In the genomic region with DNA sequence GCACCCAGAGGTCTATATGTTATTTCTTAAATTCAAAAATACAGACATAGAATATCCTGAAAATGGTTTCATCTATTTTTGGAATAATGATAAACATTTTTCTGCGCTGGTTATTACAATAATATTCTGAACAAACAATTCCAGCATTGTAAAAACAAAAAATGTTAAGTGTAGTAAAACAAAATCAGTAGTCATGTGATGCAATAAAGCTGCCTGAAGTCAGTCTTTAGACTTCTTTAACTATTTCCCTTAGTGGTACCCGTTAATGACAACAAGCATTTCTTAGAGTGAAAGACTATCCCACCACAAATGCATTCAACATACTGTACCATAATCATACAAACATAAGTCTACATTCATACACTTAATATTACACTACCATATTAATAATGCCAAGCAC, we compare ENCODE assay signal across 16 cellular contexts. TPM values are rescaled to one million over a fixed set of nuclear protein-coding genes. Genes with fewer than 3 reads are reported as not detected.
DNase-seq lines count a peak whose midpoint lies in the region; ATAC-seq, FAIRE-seq and TF ChIP-seq lines count a peak whose summit lies in the region.
"Had no signal": no experiment of that assay in that cellular context is flagged by ENCODE, and none has a peak within 500 bp of the region (broad histone marks: within the 10 kb centered on the region; RNA-seq: fewer than 3 reads in every experiment).

No MANE protein-coding gene starts in this region.

- intact Hi-C loops in HepG2 (cut with micrococcal nuclease; ENCODE audit: unreplicated experiment) = loop anchor here (5.0 kb wide), 1 partner anchor 84 kb away; no protein-coding TSS in a partner anchor
- intact Hi-C loops in right lobe of liver (cut with DNase I) = no loop called here

- no peak for TF ChIP-seq RAD21 in HepG2 (CRISPR knock-in tag; IDR thresholded peaks at IDR 0.05)

- H3K4me3 Mint-ChIP-seq in brain (peak overlapping the region in 3 of 5 experiments; percentile 37 to 97 (median 87)), mesothelial cell of epicardium (peak overlapping the region; percentile 99)

- H2AFZ ChIP-seq in HepG2 (ENCODE audit: low read length) = no peak overlapping the region

- peak overlapping the region in 1 of 3 experiments; percentile 93; a peak in 1 of 6 replicates for H3K4me3 ChIP-seq in HepG2 (replicated peaks in 1 of 3; ENCODE audit: insufficient read depth in 1 of 3, low read depth in 2 of 3, low read length in 3 of 3)
- no peak overlapping the region for H3K4me3 ChIP-seq in right lobe of liver

- FAIRE-seq in HepG2 (lab: Jason Lieb, UNC) = no peak
- FAIRE-seq: GM12891 had no signal

- peak overlapping the region; percentile 77 for H3K4me2 ChIP-seq in HepG2 (ENCODE audit: low read depth, low read length)

- in situ Hi-C loops in HepG2 (cut with HindIII; ENCODE audit: extremely low pct_ligation_motif_present, low pct_unique_long_range_greater_than_20kb) (no loop called here), GM13977 (cut with MboI; ENCODE audit: low pct_unique_long_range_greater_than_20kb, low sequenced_read_pairs, unreplicated experiment) (no loop called here)

- H3K36me3 ChIP-seq in HepG2 (replicated peaks in 1 of 2; ENCODE audit: control insufficient read depth in 1 of 2, insufficient read depth in 2 of 2, low read length in 2 of 2) (no peaks in the 10 kb centered on the region), right lobe of liver (no peaks in the 10 kb centered on the region)
- H3K36me3 ChIP-seq: tibial nerve had no signal

- H3K4me1 Mint-ChIP-seq in brain (peaks cover 23% of the 10 kb centered on the region), mesothelial cell of epicardium (peaks cover 72% of the 10 kb centered on the region)

- H3K27ac Mint-ChIP-seq in brain (no peak overlapping the region), mesothelial cell of epicardium (peak overlapping the region; percentile 99)
- H3K27ac Mint-ChIP-seq: activated naive CD4-positive, alpha-beta T cell treated with anti-CD3 and anti-CD28 coated beads, Interleukin-2, amount 10 ng/mL, durations not matched to agents 7 days and 5 days had no signal

- no peaks in the 10 kb centered on the region; a peak in 1 of 5 replicates for H3K27me3 ChIP-seq in HepG2 (ENCODE audit: control insufficient read depth in 1 of 2, insufficient read depth in 2 of 2, low read length in 2 of 2)
- peaks cover 0 to 6% of the 10 kb centered on the region in 2 donors for H3K27me3 ChIP-seq in right lobe of liver

- no peak for ATAC-seq in HepG2
- ATAC-seq in right lobe of liver = no peak
- ATAC-seq in HG03378 (IDR thresholded peaks at IDR 0.05; ENCODE audit: unreplicated experiment) = no peak

- H3K9ac ChIP-seq in HepG2 (ENCODE audit: insufficient read depth, low read depth, low read length) = no peak overlapping the region

- H3K9me3 ChIP-seq in HepG2 (ENCODE audit: low read length) (no peaks in the 10 kb centered on the region), right lobe of liver (no peaks in the 10 kb centered on the region)
- H3K9me3 ChIP-seq: tibial nerve had no signal

- H3K27ac ChIP-seq in HepG2 (ENCODE audit: extremely low read length, insufficient read depth, low read length) (no peak overlapping the region), right lobe of liver (peak overlapping the region in 1 of 3 donors; percentile 11)

- DNase-seq in HepG2 (ENCODE audit: low spot score) (no peak), right lobe of liver (no peak), mesothelial cell of epicardium (ENCODE audit: low spot score in 2 of 2, unreplicated experiment in 2 of 2) (no peak), erythroblast (lab: John Stamatoyannopoulos, UW) (no peak), GM13977 (ENCODE audit: low spot score) (no peak), SK-N-DZ (ENCODE audit: low spot score) (no peak)
- DNase-seq: activated naive CD4-positive, alpha-beta T cell treated with anti-CD3 and anti-CD28 coated beads, Interleukin-2, amount 10 ng/mL, durations not matched to agents 7 days and 5 days; DMS53; GOT3; NCI-H1105; NCI-H510A; SIG-M5 had no signal

- CTCF ChIA-PET in HepG2 (lab: Yijun Ruan, JAX; ENCODE audit: low intra/inter-chr PET ratio, low total read pairs) = no interaction called here

- peaks cover 2% of the 10 kb centered on the region for H3K79me2 ChIP-seq in HepG2 (ENCODE audit: insufficient read depth, low read length)

- TF ChIP-seq POLR2A in HepG2 (IDR thresholded peaks at IDR 0.05; ENCODE audit: insufficient read depth in 1 of 2, low read depth in 2 of 2, low read length in 2 of 2) (no peak), right lobe of liver (IDR thresholded peaks at IDR 0.05) (no peak), erythroblast (IDR thresholded peaks at IDR 0.05; ENCODE audit: low read length) (no peak)

- peaks cover 79% of the 10 kb centered on the region for H3K27me3 Mint-ChIP-seq in brain
- no peaks in the 10 kb centered on the region for H3K27me3 Mint-ChIP-seq in mesothelial cell of epicardium (ENCODE audit: low read depth)

- POLR2A ChIA-PET in HepG2 (lab: Yijun Ruan, JAX) = no interaction called here

- H3K9me3 Mint-ChIP-seq in brain (peaks cover 0 to 5% (median 4%) of the 10 kb centered on the region in 5 experiments), mesothelial cell of epicardium (peaks cover 7% of the 10 kb centered on the region)

- no peaks in the 10 kb centered on the region for H3K36me3 Mint-ChIP-seq in brain
- no peaks in the 10 kb centered on the region for H3K36me3 Mint-ChIP-seq in mesothelial cell of epicardium

- peaks cover 38% of the 10 kb centered on the region for H3K4me1 ChIP-seq in HepG2 (ENCODE audit: insufficient read depth, low read length)
- H3K4me1 ChIP-seq in right lobe of liver = peaks cover 0 to 6% (median 2%) of the 10 kb centered on the region in 4 donors

- TF ChIP-seq EP300 in HepG2 (IDR thresholded peaks at IDR 0.05; ENCODE audit: low read depth in 2 of 2, low read length in 2 of 2) = no peak
- TF ChIP-seq EP300 in HepG2 (CRISPR knock-in tag; IDR thresholded peaks at IDR 0.05; ENCODE audit: borderline replicate concordance) = no peak

- H4K20me1 ChIP-seq in HepG2 (ENCODE audit: insufficient read depth, low read length) = no peaks in the 10 kb centered on the region

- BruUV-seq in HepG2 (replicated peaks; lab: Mats Ljungman, UMichigan) = no TSS peak

- no peak for TF ChIP-seq CTCF in HepG2 (CRISPR knock-in tag; IDR thresholded peaks at IDR 0.05)
- TF ChIP-seq CTCF in right lobe of liver (IDR thresholded peaks at IDR 0.05) = no peak
- no peak for TF ChIP-seq CTCF in brain (conservative IDR thresholded peaks at IDR 0.05)
- no peak for TF ChIP-seq CTCF in mesothelial cell of epicardium (IDR thresholded peaks at IDR 0.05; ENCODE audit: unreplicated experiment)
- TF ChIP-seq CTCF in GM13977 (IDR thresholded peaks at IDR 0.05; ENCODE audit: extremely low read depth, insufficient read depth, missing control alignments) = no peak

- WGBS in HepG2 (ENCODE audit: low lambda C conversion rate) = 82% methylated on average over 2 of the region's 2 CpGs
- 63% methylated on average over 2 of the region's 2 CpGs for WGBS in right lobe of liver (ENCODE audit: insufficient coverage, low coverage, low lambda C conversion rate, missing lambda C conversion rate)

TF ChIP-seq in HepG2, 621 proteins besides CTCF, POLR2A, EP300 and RAD21:
- TF ChIP-seq TBX2 (CRISPR knock-in tag; IDR thresholded peaks at IDR 0.05; ENCODE audit: borderline replicate concordance) (no peak), CEBPB (IDR thresholded peaks at IDR 0.05; ENCODE audit: borderline replicate concordance, low read depth, low read length) (peak; percentile 22; the same call in 1 of the 2 replicates)

RNA-seq across cellular contexts. Expression of a gene that starts 1.6 kb away (rescaled TPM):
- 12.9 and 18.8 TPM in 2 replicates for total RNA-seq in HepG2 (2016; rRNA removed; fragmentation: Illumina TruSeq; extraction: Trizol)
- total RNA-seq in HepG2 (2016; cell fraction: cytosol; rRNA removed; fragmentation: Illumina TruSeq; extraction: Trizol; ENCODE audit: low read depth) = 1.6 and 1.9 TPM in 2 replicates
- 13.4 and 14.9 TPM in 2 replicates for total RNA-seq in HepG2 (2016; cell fraction: insoluble cytoplasmic fraction; rRNA removed; fragmentation: Illumina TruSeq; extraction: Trizol)
- total RNA-seq in HepG2 (2016; cell fraction: membrane; rRNA removed; fragmentation: Illumina TruSeq; extraction: Trizol) = 4.6 TPM in 2 replicates
- 10.1 and 12.6 TPM in 2 replicates for total RNA-seq in HepG2 (2016; cell fraction: nucleus; rRNA removed; fragmentation: Illumina TruSeq; extraction: Trizol)
- 2.8 and 3.6 TPM in 2 replicates for polyA plus RNA-seq in HepG2 (2011; rRNA removed)
- polyA plus RNA-seq in HepG2 (2011; cell fraction: cytosol; rRNA removed) = 1.5 and 2.5 TPM in 2 replicates
- 1.6 and 2.0 TPM in 2 replicates for polyA plus RNA-seq in HepG2 (2011; cell fraction: nucleus; rRNA removed)
- 7.6 and 8.1 TPM in 2 replicates for polyA plus RNA-seq in HepG2 (2012)
- polyA plus RNA-seq in HepG2 (2016; cell fraction: cytosol; fragmentation: Illumina TruSeq; extraction: Trizol; ENCODE audit: low read depth) = 0.83 and 0.87 TPM in 2 replicates
- 19.4 and 20.8 TPM in 2 replicates for polyA plus RNA-seq in HepG2 (2016; cell fraction: insoluble cytoplasmic fraction; fragmentation: Illumina TruSeq; extraction: Trizol; ENCODE audit: low read depth)
- polyA plus RNA-seq in HepG2 (2016; cell fraction: membrane; fragmentation: Illumina TruSeq; extraction: Trizol; ENCODE audit: low read depth) = 3.0 and 3.3 TPM in 2 replicates
- polyA plus RNA-seq in HepG2 (2016; cell fraction: nucleus; fragmentation: Illumina TruSeq; extraction: Trizol; ENCODE audit: insufficient read depth, low read depth) = 9.2 and 9.9 TPM in 2 replicates
- 2.8 and 8.0 TPM in 2 replicates for polyA minus RNA-seq in HepG2 (2011; rRNA and poly(A)+ RNA removed; ENCODE audit: low replicate concordance)
- 6.7 and 11.9 TPM in 2 replicates for polyA minus RNA-seq in HepG2 (2011; cell fraction: cytosol; rRNA and poly(A)+ RNA removed)
- polyA minus RNA-seq in HepG2 (2011; cell fraction: nucleus; rRNA and poly(A)+ RNA removed) = 11.8 and 15.4 TPM in 2 replicates
- total RNA-seq in right lobe of liver = 10 to 100 TPM in 2 of 6 experiments, 1 to 10 TPM in 4; 4.7 to 19.6 (median 9.0) TPM
- 27.1 TPM for polyA plus RNA-seq in brain (ENCODE audit: insufficient read depth, low read depth, low replicate concordance)
- total RNA-seq in mesothelial cell of epicardium = 48.1 to 58.4 TPM (median 50.8 TPM) in 3 replicates
- 1.1 and 3.4 TPM in 2 replicates for polyA plus RNA-seq in SK-N-DZ (2014; cell fraction: cytosol; rRNA removed)
- polyA plus RNA-seq in SK-N-DZ (2014; cell fraction: nucleus; rRNA removed) = 0.38 TPM in 1 of 2 replicates, not detected in the other
